ENCODE assay signal across 8 cellular contexts in genomic region chr19:37251308-37252229, GRCh38. TPM values are rescaled to one million over a fixed set of nuclear protein-coding genes. Genes with fewer than 3 reads are reported as not detected.
DNase-seq lines count a peak whose midpoint lies in the region; ATAC-seq and TF ChIP-seq lines count a peak whose summit lies in the region.

No MANE protein-coding gene starts in this region.

- peaks cover 21 to 45% of the 10 kb centered on the region in 2 donors for H3K9me3 ChIP-seq in muscle layer of duodenum (ENCODE audit: control insufficient read depth in 1 of 2, low read length in 2 of 2)

- H3K27ac ChIP-seq in muscle layer of duodenum (ENCODE audit: low read length): no peak overlapping the region

- DNase-seq in DMS153 (lab: John Stamatoyannopoulos, UW) (peak; percentile 0), DMS153 treated with DMSO at 0.1 percent for 48 hours (lab: John Stamatoyannopoulos, UW; ENCODE audit: unreplicated experiment) (no peak), NCI-H2029 (lab: John Stamatoyannopoulos, UW) (peak; percentile 93), epithelial cell of proximal tubule (ENCODE audit: low read depth) (peak; percentile 74), ureter (ENCODE audit: low spot score) (peak; percentile 93)

- H3K36me3 ChIP-seq in muscle layer of duodenum (ENCODE audit: control insufficient read depth in 1 of 2, insufficient read depth in 2 of 2, low read length in 2 of 2): peaks cover 0 to 2% of the 10 kb centered on the region in 2 donors

- H3K4me3 ChIP-seq in WI38 (ENCODE audit: low read depth, low read length) (peak overlapping the region; percentile 88), epithelial cell of proximal tubule (ENCODE audit: low read depth, low read length) (peak overlapping the region; percentile 67), muscle layer of duodenum (ENCODE audit: low read depth in 1 of 2, low read length in 2 of 2) (peak overlapping the region; percentile 43 to 67)

- TF ChIP-seq CTCF in WI38 (IDR thresholded peaks at IDR 0.05; ENCODE audit: low read depth, low read length) (no peak), epithelial cell of proximal tubule (conservative IDR thresholded peaks at IDR 0.05; ENCODE audit: low read depth, low read length) (no peak)

- no peak for ATAC-seq in HG02870 (IDR thresholded peaks at IDR 0.05; ENCODE audit: unreplicated experiment)

- peaks cover 0 to 7% of the 10 kb centered on the region in 2 donors for H3K4me1 ChIP-seq in muscle layer of duodenum (ENCODE audit: control insufficient read depth in 1 of 2, insufficient read depth in 2 of 2, low read length in 2 of 2)

- no peaks in the 10 kb centered on the region for H3K27me3 ChIP-seq in muscle layer of duodenum (ENCODE audit: low read depth, low read length)

RNA-seq across cellular contexts. Expression of gene ZNF383, which starts 33.6 kb away (rescaled TPM):
- 1.9 and 3.2 TPM in 2 replicates for total RNA-seq in epithelial cell of proximal tubule
- 13.7 TPM for total RNA-seq in ureter

RNA-seq across cellular contexts. Expression of gene ZNF585B, which starts 41.2 kb away (rescaled TPM):
- total RNA-seq in epithelial cell of proximal tubule: 3.3 and 4.3 TPM in 2 replicates
- 25.7 TPM for total RNA-seq in ureter
